20 cellular contexts compared by ENCODE assay signal in genomic region chr1:178646821-178647220, GRCh38.
DNase-seq lines count a peak whose midpoint lies in the region; TF ChIP-seq lines count a peak whose summit lies in the region.
"Had no signal": no experiment of that assay in that cellular context is flagged by ENCODE, and none has a peak within 500 bp of the region (broad histone marks: within the 10 kb centered on the region; RNA-seq: fewer than 3 reads in every experiment).

No MANE protein-coding gene starts in this region.

- H3K23ac ChIP-seq in neuronal stem cell (ENCODE audit: low read depth, low read length, poor library complexity): no peak overlapping the region

- no peak for TF ChIP-seq CTCF in brain (conservative IDR thresholded peaks at IDR 0.05)

- H3K9ac ChIP-seq in BLaER1 (no peak overlapping the region), GM23248 (no peak overlapping the region), neuronal stem cell (ENCODE audit: low read depth, low read length, poor library complexity) (no peak overlapping the region)

- peaks cover 88% of the 10 kb centered on the region for H3K4me1 Mint-ChIP-seq in brain
- H3K4me1 Mint-ChIP-seq: CD4-positive, alpha-beta memory T cell had no signal

- H4K20me1 ChIP-seq in BLaER1 (no peaks in the 10 kb centered on the region), GM23248 (ENCODE audit: insufficient read depth) (no peaks in the 10 kb centered on the region)

- DNase-seq in GM23248: peak; percentile 32
- DNase-seq in neuronal stem cell (ENCODE audit: low spot score): no peak
- DNase-seq in HEK293T (ENCODE audit: extremely low spot score): no peak
- no peak for DNase-seq in NCI-H510A treated with DMSO at 0.1 percent for 48 hours (lab: John Stamatoyannopoulos, UW)
- DNase-seq in NCI-H146 (lab: John Stamatoyannopoulos, UW): no peak
- DNase-seq: Caco-2; CD4-positive, alpha-beta memory T cell; DMS153; GDM1; H7; KG1; NCI-H1105 treated with DMSO at 0.1 percent for 48 hours; NCI-H1694 treated with DMSO at 0.1 percent for 48 hours; NCI-H446; NCI-H526 treated with DMSO at 0.1 percent for 48 hours; PC-3; Right ventricle myocardium superior had no signal

- POLR2A ChIA-PET in HEK293T (lab: Yijun Ruan, JAX): no interaction called here

- H3K4me3 Mint-ChIP-seq in brain: no peak overlapping the region
- H3K4me3 Mint-ChIP-seq: CD4-positive, alpha-beta memory T cell had no signal

- WGBS in GM23248 (ENCODE audit: low coverage in 1 of 2, low lambda C conversion rate in 2 of 2, missing lambda C conversion rate in 2 of 2), 2 experiments: 80 to 83% methylated on average over 5 of the region's 5 CpGs
- no CpG with 5 or more reads among the region's 5 CpGs for WGBS in neuronal stem cell (ENCODE audit: extremely low coverage in 2 of 2, insufficient read length in 2 of 2, insufficient replicate concordance in 1 of 2), 2 donors

- no peaks in the 10 kb centered on the region for H3K9me3 Mint-ChIP-seq in brain
- H3K9me3 Mint-ChIP-seq: CD4-positive, alpha-beta memory T cell had no signal

- no peaks in the 10 kb centered on the region for H3K79me1 ChIP-seq in neuronal stem cell (ENCODE audit: low read depth, low read length)

- no peak overlapping the region for H2AK5ac ChIP-seq in neuronal stem cell (ENCODE audit: low read depth, low read length)

- no peak overlapping the region for H3K4me3 ChIP-seq in BLaER1
- no peak overlapping the region for H3K4me3 ChIP-seq in GM23248
- no peak overlapping the region for H3K4me3 ChIP-seq in neuronal stem cell (ENCODE audit: low read length in 2 of 2)
- H3K4me3 ChIP-seq: SK-N-MC had no signal

- CTCF ChIA-PET in HEK293T (lab: Yijun Ruan, JAX): no interaction called here

- peak overlapping the region; percentile 32; the same call in 1 of the 2 replicates for H2AFZ ChIP-seq in GM23248
- H2AFZ ChIP-seq in neuronal stem cell (ENCODE audit: low read length): no peak overlapping the region

- H3K9me2 ChIP-seq in GM23248 (ENCODE audit: insufficient read depth): no peaks in the 10 kb centered on the region

- H3K36me3 ChIP-seq in BLaER1: no peaks in the 10 kb centered on the region
- H3K36me3 ChIP-seq in GM23248 (ENCODE audit: low read depth): no peaks in the 10 kb centered on the region
- H3K36me3 ChIP-seq in neuronal stem cell (replicated peaks in 1 of 2; ENCODE audit: control insufficient read depth in 2 of 2, insufficient read depth in 2 of 2, low read length in 2 of 2): no peaks in the 10 kb centered on the region

- H3K9me3 ChIP-seq in BLaER1: no peaks in the 10 kb centered on the region
- H3K9me3 ChIP-seq in GM23248 (ENCODE audit: low read depth): no peaks in the 10 kb centered on the region
- H3K9me3 ChIP-seq in neuronal stem cell (replicated peaks in 1 of 2; ENCODE audit: control insufficient read depth in 2 of 2, insufficient read depth in 1 of 2, low read depth in 1 of 2, low read length in 2 of 2): no peaks in the 10 kb centered on the region
- H3K9me3 ChIP-seq: Caco-2 had no signal

- no peaks in the 10 kb centered on the region for H3K27me3 Mint-ChIP-seq in brain

- in situ Hi-C loops in GM23248 (cut with MboI): no loop called here

- H3K27ac ChIP-seq in BLaER1 (no peak overlapping the region), GM23248 (no peak overlapping the region), neuronal stem cell (replicated peaks; ENCODE audit: low read length) (no peak overlapping the region)
- H3K27ac ChIP-seq: SK-N-MC had no signal

- no peak overlapping the region for H3K14ac ChIP-seq in neuronal stem cell (ENCODE audit: low read length)

- no peak overlapping the region for H4K91ac ChIP-seq in neuronal stem cell (ENCODE audit: low read depth, low read length, poor library complexity)

- H3K79me2 ChIP-seq in GM23248 (ENCODE audit: insufficient read depth): no peaks in the 10 kb centered on the region

- H3K18ac ChIP-seq in neuronal stem cell (ENCODE audit: low read length): peak overlapping the region; percentile 78

- no peak overlapping the region for H4K8ac ChIP-seq in neuronal stem cell (ENCODE audit: low read depth, low read length)

- no peak overlapping the region for H2BK12ac ChIP-seq in neuronal stem cell (ENCODE audit: low read length)

- H3K4ac ChIP-seq in neuronal stem cell (ENCODE audit: low read length): no peak overlapping the region

- no peak overlapping the region for H2BK5ac ChIP-seq in neuronal stem cell (ENCODE audit: low read length)

- H3K4me2 ChIP-seq in BLaER1: peak overlapping the region; percentile 55; the same call in 1 of the 2 replicates
- no peak overlapping the region for H3K4me2 ChIP-seq in GM23248 (ENCODE audit: unreplicated experiment)
- no peak overlapping the region for H3K4me2 ChIP-seq in neuronal stem cell (ENCODE audit: insufficient read depth, low read length, poor library complexity, severe bottlenecking)

- H3F3A ChIP-seq in GM23248 (ENCODE audit: insufficient read depth): peaks cover 28% of the 10 kb centered on the region

- no peak overlapping the region for H2BK120ac ChIP-seq in neuronal stem cell (ENCODE audit: low read depth, low read length)

- H3K27me3 ChIP-seq in BLaER1 (no peaks in the 10 kb centered on the region), GM23248 (replicated peaks; ENCODE audit: insufficient read depth) (no peaks in the 10 kb centered on the region), neuronal stem cell (ENCODE audit: control insufficient read depth in 3 of 3, insufficient read depth in 3 of 3, low read depth in 1 of 3, low read length in 3 of 3) (no peaks in the 10 kb centered on the region)

- H3K4me1 ChIP-seq in BLaER1: peaks cover 24% of the 10 kb centered on the region; the same call in 1 of the 2 replicates
- H3K4me1 ChIP-seq in GM23248 (ENCODE audit: insufficient read depth): peaks cover 39% of the 10 kb centered on the region
- H3K4me1 ChIP-seq in neuronal stem cell (ENCODE audit: control insufficient read depth in 2 of 2, insufficient read depth in 1 of 2, low read depth in 1 of 2, low read length in 2 of 2): peaks cover 13 to 22% of the 10 kb centered on the region in 2 donors

- H2BK15ac ChIP-seq in neuronal stem cell (ENCODE audit: low read length): no peak overlapping the region

- peak overlapping the region in 3 of 5 experiments; percentile 21 to 93 (median 87) for H3K27ac Mint-ChIP-seq in brain
- H3K27ac Mint-ChIP-seq: CD4-positive, alpha-beta memory T cell had no signal

- H3K36me3 Mint-ChIP-seq in brain: no peaks in the 10 kb centered on the region
- H3K36me3 Mint-ChIP-seq: CD4-positive, alpha-beta memory T cell had no signal

TF ChIP-seq in HEK293T, 16 proteins besides CTCF, POLR2A, EP300 and RAD21:
- no peak for TF ChIP-seq LEF1 (IDR thresholded peaks at IDR 0.05; ENCODE audit: borderline replicate concordance)
- TF ChIP-seq SUZ12 (IDR thresholded peaks at IDR 0.05): no peak
- no peak for TF ChIP-seq HDGF (IDR thresholded peaks at IDR 0.05; ENCODE audit: borderline replicate concordance)
- TF ChIP-seq CTBP1 (IDR thresholded peaks at IDR 0.05; ENCODE audit: borderline replicate concordance): no peak
- no peak for TF ChIP-seq L3MBTL2 (conservative IDR thresholded peaks at IDR 0.05)
- TF ChIP-seq SP1 (IDR thresholded peaks at IDR 0.05): no peak
- TF ChIP-seq ELF4 (IDR thresholded peaks at IDR 0.05): no peak
- TF ChIP-seq TARDBP (IDR thresholded peaks at IDR 0.05): no peak
- TF ChIP-seq FOXA1 (IDR thresholded peaks at IDR 0.05): no peak
- no peak for TF ChIP-seq NFRKB (IDR thresholded peaks at IDR 0.05)
- TF ChIP-seq BHLHE40 (IDR thresholded peaks at IDR 0.05; ENCODE audit: borderline replicate concordance): no peak
- TF ChIP-seq FOXK2 (IDR thresholded peaks at IDR 0.05): no peak
- TF ChIP-seq FOXM1 (IDR thresholded peaks at IDR 0.05; ENCODE audit: borderline replicate concordance): no peak
- TF ChIP-seq ZNF384 (IDR thresholded peaks at IDR 0.05): no peak
- TF ChIP-seq ARNT (IDR thresholded peaks at IDR 0.05): no peak
- no peak for TF ChIP-seq PKNOX1 (IDR thresholded peaks at IDR 0.05)
